Comparison of ENCODE assay signal across 24 cellular contexts in the genomic region with DNA sequence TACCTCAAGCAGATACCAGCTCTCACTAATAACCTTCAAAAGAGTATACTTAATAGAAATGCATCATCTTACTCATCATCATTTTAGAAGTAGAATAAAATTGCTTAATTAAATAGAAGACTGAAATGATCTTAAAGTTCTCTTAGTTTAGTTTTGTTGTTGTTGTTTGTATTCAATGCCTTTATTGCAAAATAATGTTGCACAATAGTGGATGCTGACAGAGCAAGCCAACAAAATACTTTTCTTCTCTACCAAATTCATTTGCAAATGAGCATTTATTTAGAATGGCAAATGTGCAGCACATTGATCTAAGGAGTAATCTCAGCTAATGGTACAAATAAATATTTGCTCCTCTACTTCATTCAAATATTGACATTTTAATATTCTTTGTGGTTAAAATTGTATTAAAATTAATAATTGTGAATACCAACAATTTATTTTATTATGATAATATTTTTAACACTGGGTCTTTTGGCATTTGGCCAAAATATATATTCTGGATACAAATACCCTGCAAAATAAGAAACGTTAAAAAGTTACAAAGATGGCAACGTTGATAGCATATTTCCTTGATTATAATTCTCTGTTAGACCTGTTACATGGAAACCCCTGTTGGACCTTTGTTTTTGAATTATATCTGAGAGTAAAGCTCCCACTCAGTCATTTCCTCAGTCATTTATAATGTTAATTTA.
"Had no signal": no experiment of that assay in that cellular context is flagged by ENCODE, and none has a peak within 500 bp of the region (broad histone marks: within the 10 kb centered on the region; RNA-seq: fewer than 3 reads in every experiment).

No MANE protein-coding gene starts in this region.

- H3K27me3 Mint-ChIP-seq: dendritic cell treated with granulocyte-macrophage colony-stimulating factor and Interleukin-4, amounts not matched to agents 40 ng/mL and 50 ng/mL, for 4 days; effector memory CD8-positive, alpha-beta T cell; naive thymus-derived CD4-positive, alpha-beta T cell had no signal

- H3K27me3 ChIP-seq: colonic mucosa, esophagus squamous epithelium, foreskin keratinocyte, gastroesophageal sphincter, heart left ventricle, hepatocyte, left lung had no signal

- H3K4me1 ChIP-seq: colonic mucosa, esophagus squamous epithelium, foreskin keratinocyte, gastroesophageal sphincter, heart left ventricle, left lung, lower lobe of right lung had no signal

- H3K4me3 Mint-ChIP-seq: dendritic cell treated with granulocyte-macrophage colony-stimulating factor and Interleukin-4, amounts not matched to agents 40 ng/mL and 50 ng/mL, for 4 days; effector memory CD8-positive, alpha-beta T cell; endodermal cell; immature natural killer cell; naive thymus-derived CD4-positive, alpha-beta T cell had no signal

- H3K36me3 Mint-ChIP-seq: naive thymus-derived CD4-positive, alpha-beta T cell had no signal

- FAIRE-seq: keratinocyte had no signal

- H3K79me2 ChIP-seq: hepatocyte had no signal

- H3K9me3 ChIP-seq: colonic mucosa, esophagus squamous epithelium, gastroesophageal sphincter, heart left ventricle, left lung, lower lobe of right lung had no signal

- H3K36me3 ChIP-seq: colonic mucosa, esophagus squamous epithelium, gastroesophageal sphincter, heart left ventricle, left lung, lower lobe of right lung had no signal

- H3K4me3 ChIP-seq: colonic mucosa, esophagus squamous epithelium, gastroesophageal sphincter, heart left ventricle, hepatocyte, left lung, lower lobe of right lung had no signal

- H2AFZ ChIP-seq: hepatocyte had no signal

- DNase-seq: colonic mucosa; cortex of kidney; effector CD8-positive, alpha-beta T cell; effector memory CD8-positive, alpha-beta T cell; endodermal cell; erythroblast; esophagus squamous epithelium; foreskin keratinocyte; heart left ventricle; hypothalamus; immature natural killer cell; left cardiac atrium; left lung; left ventricle myocardium superior; lower lobe of right lung; mesenchymal stem cell; midbrain; naive thymus-derived CD4-positive, alpha-beta T cell had no signal

- H3K4me1 Mint-ChIP-seq: immature natural killer cell; naive thymus-derived CD4-positive, alpha-beta T cell had no signal

- ATAC-seq: effector memory CD8-positive, alpha-beta T cell; esophagus mucosa; foreskin keratinocyte; gastroesophageal sphincter; heart left ventricle; left cardiac atrium; left lung; left ventricle myocardium superior; lower lobe of right lung; naive thymus-derived CD4-positive, alpha-beta T cell had no signal

- H3K27ac ChIP-seq: colonic mucosa, epithelial cell of prostate, esophagus squamous epithelium, foreskin keratinocyte, gastroesophageal sphincter, heart left ventricle, hepatocyte, left lung, lower lobe of right lung had no signal

- H3K4me2 ChIP-seq: hepatocyte had no signal

- H3K9me3 Mint-ChIP-seq: dendritic cell treated with granulocyte-macrophage colony-stimulating factor and Interleukin-4, amounts not matched to agents 40 ng/mL and 50 ng/mL, for 4 days; endodermal cell had no signal

- H3K27ac Mint-ChIP-seq: dendritic cell treated with granulocyte-macrophage colony-stimulating factor and Interleukin-4, amounts not matched to agents 40 ng/mL and 50 ng/mL, for 4 days; effector memory CD8-positive, alpha-beta T cell; endodermal cell; immature natural killer cell; naive thymus-derived CD4-positive, alpha-beta T cell had no signal
